Comparison of ENCODE assay signal across 24 cellular contexts in the genomic region with DNA sequence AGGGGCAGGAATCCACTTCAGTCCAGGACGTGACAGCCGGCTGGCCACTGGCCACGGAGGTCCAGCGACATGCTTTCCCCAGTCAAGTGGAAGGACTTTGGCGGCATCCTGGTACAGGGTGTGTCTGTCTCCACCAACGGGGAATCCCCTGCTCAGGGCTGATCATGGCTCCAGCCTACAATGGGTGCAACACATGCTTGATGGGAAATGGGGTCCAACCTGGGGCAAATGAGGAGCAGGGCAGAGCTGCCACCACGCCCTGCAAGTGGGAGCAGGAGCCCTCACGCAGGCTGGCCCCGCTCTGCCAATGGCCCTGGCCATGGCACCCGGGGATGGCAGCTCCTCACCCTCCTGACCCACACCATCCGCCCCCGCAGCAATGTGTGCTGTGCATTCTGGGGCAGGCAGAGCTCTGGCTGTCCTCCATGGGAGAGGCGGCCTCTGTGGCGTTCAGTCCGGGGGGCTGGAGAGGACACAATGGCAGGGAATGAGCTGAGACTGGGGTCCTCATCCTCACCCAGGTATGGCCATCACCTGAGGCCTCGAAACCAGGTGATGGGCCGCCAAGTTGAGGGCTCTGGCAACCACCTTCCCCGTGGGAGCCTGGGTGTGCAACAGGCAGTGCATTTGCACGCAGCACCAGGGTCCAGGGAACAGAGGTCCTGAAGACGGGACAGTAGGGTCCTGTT. TPM values are rescaled to one million over a fixed set of nuclear protein-coding genes. Genes with fewer than 3 reads are reported as not detected.
A peak's percentile ranks its signal among the peaks of the same experiment; 100 is the strongest.
DNase-seq lines count a peak whose midpoint lies in the region; ATAC-seq and TF ChIP-seq lines count a peak whose summit lies in the region.
"Had no signal": no experiment of that assay in that cellular context is flagged by ENCODE, and none has a peak within 500 bp of the region (broad histone marks: within the 10 kb centered on the region; RNA-seq: fewer than 3 reads in every experiment).

No MANE protein-coding gene starts in this region.

- peaks cover 33 to 42% of the 10 kb centered on the region in 2 experiments for H3K4me1 Mint-ChIP-seq in H9
- H3K4me1 Mint-ChIP-seq: activated CD4-positive, alpha-beta T cell treated with anti-CD3 and anti-CD28 coated beads for 36 hours; natural killer cell; T-helper 17 cell had no signal

- no peak overlapping the region for H3T11ph ChIP-seq in H9 (ENCODE audit: low read length)

- H3K27ac Mint-ChIP-seq in H9 = peak overlapping the region in 1 of 3 experiments; percentile 94; a peak in 1 of 7 replicates
- H3K27ac Mint-ChIP-seq: activated CD4-positive, alpha-beta T cell treated with anti-CD3 and anti-CD28 coated beads for 36 hours; activated naive CD4-positive, alpha-beta T cell treated with anti-CD3 and anti-CD28 coated beads for 36 hours; natural killer cell; T-helper 17 cell had no signal

- no peak overlapping the region for H2BK120ac ChIP-seq in H9 (ENCODE audit: low read depth, low read length, poor library complexity, severe bottlenecking)

- H3K4me3 Mint-ChIP-seq in H9 = no peak overlapping the region
- H3K4me3 Mint-ChIP-seq: activated CD4-positive, alpha-beta T cell treated with anti-CD3 and anti-CD28 coated beads for 36 hours; activated naive CD4-positive, alpha-beta T cell treated with anti-CD3 and anti-CD28 coated beads for 36 hours; natural killer cell; T-helper 17 cell had no signal

- no peak overlapping the region; the same call in 1 of the 2 replicates for H3K14ac ChIP-seq in H9 (ENCODE audit: insufficient read depth, low read length)

- H2AK5ac ChIP-seq in H9 (ENCODE audit: insufficient read length, low read length) = no peak overlapping the region

- H2BK15ac ChIP-seq in H9 (ENCODE audit: low read depth, low read length) = no peak overlapping the region

- H4K5ac ChIP-seq in H9 (ENCODE audit: insufficient read length, low read depth, low read length) = no peak overlapping the region

- H3K4ac ChIP-seq in H9 (ENCODE audit: low read depth, low read length) = no peak overlapping the region

- no peak overlapping the region for H2BK5ac ChIP-seq in H9 (ENCODE audit: insufficient read length, low read length)

- no peak overlapping the region for H4K91ac ChIP-seq in H9 (ENCODE audit: insufficient read length, low read depth, low read length)

- H3K36me3 Mint-ChIP-seq in H9 (ENCODE audit: insufficient read depth in 1 of 3, low read depth in 3 of 3) = no peaks in the 10 kb centered on the region
- H3K36me3 Mint-ChIP-seq: natural killer cell had no signal

- no peak overlapping the region for H2BK12ac ChIP-seq in H9 (ENCODE audit: insufficient read length, low read depth, low read length)

- H3K36me3 ChIP-seq in BLaER1 = no peaks in the 10 kb centered on the region
- H3K36me3 ChIP-seq in sigmoid colon = no peaks in the 10 kb centered on the region
- H3K36me3 ChIP-seq: HAP-1, stomach had no signal

- H3K23ac ChIP-seq in H9 (ENCODE audit: insufficient read length, low read depth, low read length) = no peak overlapping the region

- WGBS in H9 (ENCODE audit: extremely low coverage, insufficient read length, low lambda C conversion rate) = no CpG with 5 or more reads among the region's 20 CpGs
- 68% methylated on average over 20 of the region's 20 CpGs for WGBS in right cardiac atrium
- 60 to 80% methylated on average over 20 of the region's 20 CpGs for WGBS in sigmoid colon, 2 donors

- H3K4me1 ChIP-seq in BLaER1 (peaks cover 20% of the 10 kb centered on the region), H9 (ENCODE audit: insufficient read depth, low read length) (peaks cover 7% of the 10 kb centered on the region; the same call in 1 of the 2 replicates), right cardiac atrium (ENCODE audit: control insufficient read depth, insufficient read depth, low read length) (no peaks in the 10 kb centered on the region), sigmoid colon (no peaks in the 10 kb centered on the region)
- H3K4me1 ChIP-seq: Caco-2 had no signal

- ATAC-seq in right cardiac atrium (peak; percentile 8 to 9), GM19463 (IDR thresholded peaks at IDR 0.05; ENCODE audit: unreplicated experiment) (no peak)
- ATAC-seq: activated CD4-positive, alpha-beta T cell treated with anti-CD3 and anti-CD28 coated beads for 36 hours; GM12878; natural killer cell; T-helper 17 cell had no signal

- H3K27me3 Mint-ChIP-seq in H9 (ENCODE audit: low read depth) = peaks cover 73% of the 10 kb centered on the region
- H3K27me3 Mint-ChIP-seq: activated CD4-positive, alpha-beta T cell treated with anti-CD3 and anti-CD28 coated beads for 36 hours had no signal

- H3K18ac ChIP-seq in H9 (ENCODE audit: insufficient read length, low read depth, low read length) = no peak overlapping the region

- no peaks in the 10 kb centered on the region; a peak in 1 of 5 replicates for H3K9me3 Mint-ChIP-seq in H9
- H3K9me3 Mint-ChIP-seq: activated naive CD4-positive, alpha-beta T cell treated with anti-CD3 and anti-CD28 coated beads for 36 hours; natural killer cell had no signal

- no peak overlapping the region for H3K4me3 ChIP-seq in BLaER1
- H3K4me3 ChIP-seq in right cardiac atrium (ENCODE audit: low read length) = no peak overlapping the region
- H3K4me3 ChIP-seq in sigmoid colon = no peak overlapping the region
- H3K4me3 ChIP-seq: coronary artery, GM12878, HAP-1, stomach had no signal

- no peak overlapping the region for H3K56ac ChIP-seq in H9 (ENCODE audit: insufficient read length, low read depth, low read length)

- peak overlapping the region; percentile 56 for H3K4me2 ChIP-seq in BLaER1
- no peak overlapping the region for H3K4me2 ChIP-seq in H9 (ENCODE audit: insufficient read depth, insufficient read length, low read length)

- H3K9ac ChIP-seq in BLaER1 (no peak overlapping the region), H9 (ENCODE audit: extremely low read depth, insufficient read length, low read length) (no peak overlapping the region)

- peak; percentile 24 for DNase-seq in H9
- DNase-seq in right cardiac atrium = peak in 2 of 3 donors; percentile 57 to 75
- peak; percentile 61 for DNase-seq in sigmoid colon
- DNase-seq in NCI-H1930 (lab: John Stamatoyannopoulos, UW) = no peak
- no peak for DNase-seq in amniotic stem cell (lab: John Stamatoyannopoulos, UW)
- DNase-seq: activated CD4-positive, alpha-beta T cell treated with anti-CD3 and anti-CD28 coated beads for 36 hours; activated naive CD4-positive, alpha-beta T cell treated with anti-CD3 and anti-CD28 coated beads for 36 hours; activated T-cell treated with anti-CD3 and anti-CD28 coated beads, Interleukin-2, amount 50 U/mL, for 48 hours; amygdala; C1 segment of cervical spinal cord; Caco-2; natural killer cell; NCI-H187; NCI-H69; stomach; T-helper 17 cell had no signal

- no peaks in the 10 kb centered on the region for H3K79me1 ChIP-seq in H9 (ENCODE audit: insufficient read depth, low read depth, low read length, poor library complexity, severe bottlenecking)

- H3K27ac ChIP-seq in BLaER1 (no peak overlapping the region), H9 (ENCODE audit: insufficient read length, low read depth, low read length) (no peak overlapping the region), right cardiac atrium (ENCODE audit: low read length) (no peak overlapping the region), sigmoid colon (no peak overlapping the region)
- H3K27ac ChIP-seq: coronary artery, stomach had no signal

- no peaks in the 10 kb centered on the region for H3K23me2 ChIP-seq in H9 (ENCODE audit: insufficient read length, low read depth, low read length, poor library complexity, severe bottlenecking)

- TF ChIP-seq EP300 in sigmoid colon (IDR thresholded peaks at IDR 0.05) = no peak

- intact Hi-C loops in right cardiac atrium (cut with DNase I) (no loop called here), sigmoid colon (cut with DNase I) (no loop called here)

- H3K27me3 ChIP-seq in BLaER1 = peaks cover 14% of the 10 kb centered on the region
- H3K27me3 ChIP-seq in H9 (ENCODE audit: insufficient read depth, low read length) = no peaks in the 10 kb centered on the region
- no peaks in the 10 kb centered on the region for H3K27me3 ChIP-seq in right cardiac atrium (ENCODE audit: control insufficient read depth, insufficient read depth)
- peaks cover 0 to 15% (median 0%) of the 10 kb centered on the region in 3 donors for H3K27me3 ChIP-seq in sigmoid colon

- H3K79me2 ChIP-seq in H9 (ENCODE audit: insufficient read depth, low read length) = no peaks in the 10 kb centered on the region

- H4K20me1 ChIP-seq in BLaER1 (peaks cover 9% of the 10 kb centered on the region; the same call in 1 of the 2 replicates), H9 (ENCODE audit: control insufficient read depth, insufficient read depth, insufficient read length) (no peaks in the 10 kb centered on the region)

- no peaks in the 10 kb centered on the region for H3K9me3 ChIP-seq in BLaER1
- H3K9me3 ChIP-seq in H9 (ENCODE audit: control insufficient read depth, low read depth, low read length) = no peaks in the 10 kb centered on the region
- H3K9me3 ChIP-seq in right cardiac atrium (ENCODE audit: control insufficient read depth, low read length) = no peaks in the 10 kb centered on the region
- no peaks in the 10 kb centered on the region for H3K9me3 ChIP-seq in sigmoid colon
- H3K9me3 ChIP-seq: Caco-2, HAP-1, stomach had no signal

- H4K8ac ChIP-seq in H9 (replicated peaks; ENCODE audit: insufficient read length, low read depth, low read length) = no peak overlapping the region

- no peak for TF ChIP-seq POLR2A in sigmoid colon (IDR thresholded peaks at IDR 0.05)

- no peak overlapping the region for H2AFZ ChIP-seq in H9 (ENCODE audit: low read length)

- TF ChIP-seq CTCF in H9 (conservative IDR thresholded peaks at IDR 0.05) (no peak), sigmoid colon (IDR thresholded peaks at IDR 0.05) (no peak)

- H2BK20ac ChIP-seq in H9 (ENCODE audit: low read depth, low read length, poor library complexity, severe bottlenecking) = no peak overlapping the region

RNA-seq across cellular contexts. Expression of a gene that starts 5.8 kb away (rescaled TPM):
- 17.7 and 17.8 TPM in 2 replicates for total RNA-seq in H9 (2021)
- total RNA-seq in right cardiac atrium = 100 to 1,000 TPM; 143 to 264 (median 199) TPM
- polyA plus RNA-seq in right cardiac atrium = 243 TPM
- total RNA-seq in sigmoid colon = 10 to 100 TPM in 3 of 4 donors, 1 to 10 TPM in 1; 5.7 to 26.0 (median 12.8) TPM
- 1 to 10 TPM; 1.2 to 6.2 (median 3.0) TPM for polyA plus RNA-seq in sigmoid colon

RNA-seq across cellular contexts. Expression of a gene that starts 14.9 kb away (rescaled TPM):
- 2.4 and 3.4 TPM in 2 replicates for total RNA-seq in H9 (2021)
- 1 to 10 TPM in 1 of 4 donors, not detected in 3; 9.0 TPM for total RNA-seq in right cardiac atrium
- 29.5 TPM for polyA plus RNA-seq in right cardiac atrium
- total RNA-seq in sigmoid colon = 1 to 10 TPM; 1.6 to 2.9 (median 2.4) TPM
- polyA plus RNA-seq in sigmoid colon = 1 to 10 TPM in 1 of 3 donors, not detected in 2; 1.1 TPM
- total RNA-seq: activated CD4-positive, alpha-beta T cell treated with anti-CD3 and anti-CD28 coated beads for 36 hours; activated naive CD4-positive, alpha-beta T cell treated with anti-CD3 and anti-CD28 coated beads for 36 hours; bronchial epithelial cell had no signal

RNA-seq across cellular contexts. Expression of a gene that starts 52.1 kb away (rescaled TPM):
- 2.2 and 2.5 TPM in 2 replicates for total RNA-seq in H9 (2021)
- total RNA-seq in right cardiac atrium = 1 to 10 TPM in 1 of 4 donors, under 1 TPM in 3; 0.19 to 1.4 (median 0.78) TPM
- 0.88 TPM for polyA plus RNA-seq in right cardiac atrium
- total RNA-seq in sigmoid colon = 1 to 10 TPM; 1.7 to 4.3 (median 3.3) TPM
- 1 to 10 TPM in 2 of 3 donors, not detected in 1; 1.8 to 2.4 TPM for polyA plus RNA-seq in sigmoid colon
- total RNA-seq: activated CD4-positive, alpha-beta T cell treated with anti-CD3 and anti-CD28 coated beads for 36 hours; activated CD8-positive, alpha-beta memory T cell treated with anti-CD3 and anti-CD28 coated beads for 36 hours; activated naive CD4-positive, alpha-beta T cell treated with anti-CD3 and anti-CD28 coated beads for 36 hours; fibroblast of lung; GM12878; T-helper 17 cell had no signal
- polyA plus RNA-seq: fibroblast of lung, GM12878 had no signal

Comparison
In these comparisons a context has a peak if more than half of its experiments do, and no peak if none do; other contexts are left out.
1. DNase-seq: peak in H9 (single experiment), right cardiac atrium (2 of 3) and sigmoid colon (single experiment); none in NCI-H1930 (0 of 2) and amniotic stem cell (single experiment).